Comparison of ENCODE assay signal across 8 cellular contexts in the genomic region with DNA sequence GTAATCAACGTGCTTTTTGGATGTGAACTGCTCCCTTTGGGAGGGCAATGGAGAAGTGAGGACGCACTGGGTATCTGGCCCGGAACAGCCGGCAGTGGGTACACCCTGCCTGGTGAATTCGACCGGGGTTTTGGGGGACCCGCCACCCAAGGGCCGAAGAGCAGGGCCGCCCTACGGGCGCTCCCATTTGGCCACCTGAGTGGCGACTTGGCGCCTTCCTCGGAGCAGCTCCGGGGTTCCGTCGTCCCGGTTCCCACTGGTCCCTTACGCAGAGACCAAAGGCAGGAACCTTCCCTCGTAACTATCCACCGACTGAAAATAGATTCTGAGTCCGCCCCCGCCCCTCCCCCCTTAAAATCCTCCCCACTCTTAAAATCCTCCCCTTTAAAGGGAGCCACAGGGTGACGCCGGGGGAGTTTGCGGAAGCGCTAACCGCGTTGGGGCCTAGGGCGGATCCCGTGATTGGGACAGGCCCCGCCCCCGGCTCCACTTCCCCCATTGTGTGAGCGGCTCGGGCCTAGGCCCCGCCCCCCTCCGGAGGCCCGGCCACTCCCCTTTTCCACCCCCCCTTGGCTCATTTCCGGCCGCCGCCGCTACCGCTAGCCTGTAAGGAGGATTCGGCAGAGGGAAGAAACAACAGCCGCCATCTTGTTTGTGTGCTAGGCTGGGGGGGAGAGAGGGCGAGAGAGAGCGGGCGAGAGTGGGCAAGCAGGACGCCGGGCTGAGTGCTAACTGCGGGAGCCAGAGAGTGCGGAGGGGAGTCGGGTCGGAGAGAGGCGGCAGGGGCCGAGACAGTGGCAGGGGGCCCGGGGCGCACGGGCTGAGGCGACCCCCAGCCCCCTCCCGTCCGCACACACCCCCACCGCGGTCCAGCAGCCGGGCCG. TPM values are rescaled to one million over a fixed set of nuclear protein-coding genes. Genes with fewer than 3 reads are reported as not detected.
DNase-seq lines count a peak whose midpoint lies in the region; ATAC-seq and TF ChIP-seq lines count a peak whose summit lies in the region.

No MANE protein-coding gene starts in this region.

- no peaks in the 10 kb centered on the region for H3K27me3 Mint-ChIP-seq in T-helper 1 cell treated with Interleukin-12 subunit alpha and Interleukin-12 subunit beta and Interleukin-4 antibody, amounts not matched to agents 30 μg/mL and 1 μg/mL, for 36 hours (ENCODE audit: low read depth)

- in situ Hi-C loops in GM13977 (cut with MboI; ENCODE audit: low pct_unique_long_range_greater_than_20kb, low sequenced_read_pairs, unreplicated experiment) = no loop called here

- TF ChIP-seq CTCF in GM13977 (IDR thresholded peaks at IDR 0.05; ENCODE audit: extremely low read depth, insufficient read depth, missing control alignments) (no peak), upper lobe of right lung (IDR thresholded peaks at IDR 0.05) (no peak)

- intact Hi-C loops in left cardiac atrium (cut with DNase I) = loop anchor here (1.0 to 5.0 kb wide), 3 partner anchors 64 to 140 kb away; a partner anchor contains a TSS
- intact Hi-C loops in posterior vena cava (cut with DNase I) = loop anchor here (2.0 kb wide), 1 partner anchor 141 kb away; a partner anchor contains a TSS
- intact Hi-C loops in upper lobe of right lung (cut with DNase I) = loop anchor here (5.0 kb wide), 1 partner anchor 139 kb away; a partner anchor contains a TSS

- peaks cover 19% of the 10 kb centered on the region for H3K4me1 ChIP-seq in upper lobe of right lung

- no peaks in the 10 kb centered on the region for H3K9me3 Mint-ChIP-seq in T-helper 1 cell treated with Interleukin-12 subunit alpha and Interleukin-12 subunit beta and Interleukin-4 antibody, amounts not matched to agents 30 μg/mL and 1 μg/mL, for 36 hours

- H3K36me3 Mint-ChIP-seq in T-helper 1 cell treated with Interleukin-12 subunit alpha and Interleukin-12 subunit beta and Interleukin-4 antibody, amounts not matched to agents 30 μg/mL and 1 μg/mL, for 36 hours (ENCODE audit: low read depth) = peaks cover 17% of the 10 kb centered on the region

- peaks cover 20% of the 10 kb centered on the region for H3K4me1 Mint-ChIP-seq in T-helper 1 cell treated with Interleukin-12 subunit alpha and Interleukin-12 subunit beta and Interleukin-4 antibody, amounts not matched to agents 30 μg/mL and 1 μg/mL, for 36 hours (ENCODE audit: low read depth)

- H3K36me3 ChIP-seq in upper lobe of right lung = no peaks in the 10 kb centered on the region

- peak overlapping the region; percentile 97 for H3K4me3 Mint-ChIP-seq in T-helper 1 cell treated with Interleukin-12 subunit alpha and Interleukin-12 subunit beta and Interleukin-4 antibody, amounts not matched to agents 30 μg/mL and 1 μg/mL, for 36 hours

- DNase-seq in GM13977 (ENCODE audit: low spot score) (peak; percentile 99), NCI-H1694 (lab: John Stamatoyannopoulos, UW) (peak; percentile 97), amygdala (lab: John Stamatoyannopoulos, UW) (peak; percentile 85 to 99 (median 97)), left cardiac atrium (peak; percentile 100), posterior vena cava (ENCODE audit: low spot score) (peak; percentile 100), upper lobe of right lung (peak; percentile 100)

- H3K9me3 ChIP-seq in upper lobe of right lung = no peaks in the 10 kb centered on the region

- no peaks in the 10 kb centered on the region for H3K27me3 ChIP-seq in upper lobe of right lung

- peak overlapping the region; percentile 100 for H3K27ac ChIP-seq in upper lobe of right lung

- H3K4me3 ChIP-seq in upper lobe of right lung = peak overlapping the region; percentile 86

- H3K27ac Mint-ChIP-seq in T-helper 1 cell treated with Interleukin-12 subunit alpha and Interleukin-12 subunit beta and Interleukin-4 antibody, amounts not matched to agents 30 μg/mL and 1 μg/mL, for 36 hours = peak overlapping the region; percentile 99

- ATAC-seq in HG02884 (IDR thresholded peaks at IDR 0.05; ENCODE audit: unreplicated experiment) = peak; percentile 65
- ATAC-seq in left cardiac atrium = peak; percentile 96 to 98
- ATAC-seq in upper lobe of right lung = peak; percentile 97

RNA-seq across cellular contexts. Expression of a gene that starts 1.0 kb away (rescaled TPM):
- total RNA-seq in left cardiac atrium = 10 to 100 TPM; 28.6 to 31.5 TPM
- 10 to 100 TPM; 48.7 to 50.9 TPM for total RNA-seq in posterior vena cava
- 78.9 TPM for total RNA-seq in upper lobe of right lung

Comparison
In these comparisons a context has a peak if more than half of its experiments do, and no peak if none do; other contexts are left out.
1. Peak in every context shown above with its lines: DNase-seq, ATAC-seq, H3K4me3 ChIP-seq and H3K27ac ChIP-seq.